In the genomic region with DNA sequence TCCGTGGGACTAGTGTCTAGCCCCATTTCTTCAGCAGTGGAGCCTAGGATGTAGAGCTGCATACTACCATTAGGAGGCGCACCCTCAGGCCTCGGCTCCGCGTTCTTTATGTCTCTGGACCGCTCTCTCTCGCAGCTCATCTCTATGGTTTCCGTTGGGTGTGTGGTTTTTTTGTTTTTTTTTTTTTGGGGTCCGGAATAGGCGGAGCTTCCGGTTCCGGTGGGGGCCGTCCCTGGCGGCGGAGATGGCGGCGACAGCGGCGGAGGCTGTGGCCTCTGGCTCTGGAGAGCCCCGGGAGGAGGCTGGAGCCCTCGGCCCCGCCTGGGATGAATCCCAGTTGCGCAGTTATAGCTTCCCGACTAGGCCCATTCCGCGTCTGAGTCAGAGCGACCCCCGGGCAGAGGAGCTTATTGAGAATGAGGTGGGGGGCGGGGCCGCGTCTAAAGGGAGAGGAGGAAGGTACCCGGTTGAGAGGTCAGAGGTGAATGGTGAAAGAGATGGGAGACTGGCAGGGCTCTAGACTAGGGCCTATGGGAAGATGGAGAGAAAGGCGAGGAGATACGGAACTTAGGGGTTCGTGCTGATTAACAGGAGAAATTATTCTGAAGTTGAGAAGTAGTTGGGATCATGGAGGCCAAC, we compare ENCODE assay signal across 8 cellular contexts. TPM values are rescaled to one million over a fixed set of nuclear protein-coding genes. Genes with fewer than 3 reads are reported as not detected.
DNase-seq lines count a peak whose midpoint lies in the region; ATAC-seq and TF ChIP-seq lines count a peak whose summit lies in the region.

A gene (plus strand): TSS at position 229 of the 639 bp plus-strand sequence. CDS start 16 bp downstream, at position 245.

- 0 out of 2 replicates have a peak, but pooled peaks cover 7% of the 10 kb centered on the region for H3K36me3 ChIP-seq in SU-DHL-6 (ENCODE audit: low read length)
- H3K36me3 ChIP-seq in trophoblast cell (ENCODE audit: control insufficient read depth in 1 of 2, insufficient read depth in 2 of 2, low read length in 2 of 2) = peaks cover 7 to 15% of the 10 kb centered on the region in 2 experiments
- H3K36me3 ChIP-seq in transverse colon = peaks cover 0 to 20% (median 7%) of the 10 kb centered on the region in 4 donors

- H2BK5ac ChIP-seq in trophoblast cell (ENCODE audit: low read depth, low read length, poor library complexity) = no peak within 1 kb of the TSS

- H3K9me3 ChIP-seq in SU-DHL-6 (ENCODE audit: insufficient read depth, low read length) (no peaks in the 10 kb centered on the region), trophoblast cell (ENCODE audit: insufficient read depth, low read depth, low read length) (no peaks in the 10 kb centered on the region), transverse colon (no peaks in the 10 kb centered on the region)

- intact Hi-C loops in cardiac septum (cut with DNase I) (no loop called here), transverse colon (cut with DNase I; ENCODE audit: low total_unique reads) (no loop called here)

- H4K8ac ChIP-seq in trophoblast cell (ENCODE audit: low read depth, low read length) = peak within 1 kb of the TSS; percentile 94

- no peaks in the 10 kb centered on the region for H3F3A ChIP-seq in SU-DHL-6 (ENCODE audit: insufficient read depth)

- H3K79me1 ChIP-seq in trophoblast cell (ENCODE audit: low read length) = peaks cover 2% of the 10 kb centered on the region

- peak; percentile 91 for ATAC-seq in HG02678 (IDR thresholded peaks at IDR 0.05; ENCODE audit: unreplicated experiment)

- peaks cover 33% of the 10 kb centered on the region for H3K79me2 ChIP-seq in SU-DHL-6 (ENCODE audit: insufficient read depth, low read length)
- H3K79me2 ChIP-seq in trophoblast cell (ENCODE audit: control insufficient read depth, insufficient read depth, low read length, poor library complexity) = no peaks in the 10 kb centered on the region

- H3K27me3 ChIP-seq in SU-DHL-6 (ENCODE audit: low read length) (no peaks in the 10 kb centered on the region), trophoblast cell (ENCODE audit: insufficient read depth, low read length) (no peaks in the 10 kb centered on the region), transverse colon (no peaks in the 10 kb centered on the region)

- peak within 1 kb of the TSS; percentile 82 for H2AFZ ChIP-seq in SU-DHL-6 (ENCODE audit: low read depth, low read length, severe bottlenecking)
- peak within 1 kb of the TSS; percentile 78 for H2AFZ ChIP-seq in trophoblast cell (ENCODE audit: insufficient read depth, low read length, poor library complexity)

- no peaks in the 10 kb centered on the region for H3K9me2 ChIP-seq in SU-DHL-6 (replicated peaks; ENCODE audit: insufficient read depth, low read length)

- DNase-seq in NCI-H1105 treated with DMSO at 0.1 percent for 48 hours (lab: John Stamatoyannopoulos, UW) (peak; percentile 85), cardiac septum (ENCODE audit: low spot score) (peak; percentile 93), trophoblast cell (peak; percentile 84 to 94), transverse colon (peak; percentile 90)
- DNase-seq in activated naive CD8-positive, alpha-beta T cell treated with anti-CD3 and anti-CD28 coated beads, Interleukin-2, amount 50 U/mL, for 16 hours (ENCODE audit: low read depth, low spot score) = peak; percentile 73

- no peaks in the 10 kb centered on the region for H4K20me1 ChIP-seq in SU-DHL-6 (ENCODE audit: low read depth, low read length)

- H3K14ac ChIP-seq in trophoblast cell (ENCODE audit: low read length) = peak within 1 kb of the TSS; percentile 70

- H2BK12ac ChIP-seq in trophoblast cell (ENCODE audit: low read length) = no peak within 1 kb of the TSS

- no peak within 1 kb of the TSS for H3K27ac ChIP-seq in SU-DHL-6 (ENCODE audit: low read depth, low read length)
- no peak within 1 kb of the TSS for H3K27ac ChIP-seq in trophoblast cell (ENCODE audit: low read depth, low read length)
- peak within 1 kb of the TSS; percentile 71 to 86 (median 81) for H3K27ac ChIP-seq in transverse colon

- H2BK120ac ChIP-seq in trophoblast cell (ENCODE audit: insufficient read depth, low read length, poor library complexity) = peak within 1 kb of the TSS; percentile 45

- H3K4me2 ChIP-seq in SU-DHL-6 (ENCODE audit: low read depth, low read length, poor library complexity, severe bottlenecking) (peak within 1 kb of the TSS; percentile 85), trophoblast cell (ENCODE audit: low read length) (peak within 1 kb of the TSS; percentile 91)

- H2AK5ac ChIP-seq in trophoblast cell (ENCODE audit: low read length) = no peak within 1 kb of the TSS

- H3K4me1 ChIP-seq in trophoblast cell (ENCODE audit: control insufficient read depth in 1 of 2, insufficient read depth in 2 of 2, low read length in 2 of 2) (peaks cover 0 to 5% of the 10 kb centered on the region in 2 experiments), transverse colon (peaks cover 15 to 26% (median 16%) of the 10 kb centered on the region in 4 donors)

- H4K91ac ChIP-seq in trophoblast cell (ENCODE audit: low read depth, low read length) = peak within 1 kb of the TSS; percentile 51

- no peak within 1 kb of the TSS for H3K23ac ChIP-seq in trophoblast cell (ENCODE audit: low read length)

- peak within 1 kb of the TSS; percentile 63 for H3K9ac ChIP-seq in SU-DHL-6 (ENCODE audit: low read length)
- H3K9ac ChIP-seq in trophoblast cell (ENCODE audit: low read length) = peak within 1 kb of the TSS; percentile 87

- in situ Hi-C loops in transverse colon (cut with MboI; ENCODE audit: low pct_ligation_motif_present in 1 of 4, low pct_unique_long_range_greater_than_20kb in 1 of 4, low sequenced_read_pairs in 3 of 4) = no loop called here

- H3K18ac ChIP-seq in trophoblast cell (ENCODE audit: low read length) = peak within 1 kb of the TSS; percentile 61

- TF ChIP-seq EP300 in transverse colon (IDR thresholded peaks at IDR 0.05; ENCODE audit: low read depth) = no peak

- peak within 1 kb of the TSS; percentile 8 for H3K4ac ChIP-seq in trophoblast cell (ENCODE audit: low read depth, low read length)

- no CpG with 5 or more reads among the region's 35 CpGs for WGBS in trophoblast cell (ENCODE audit: extremely low coverage, insufficient coverage, insufficient read length)
- WGBS in transverse colon (ENCODE audit: low coverage in 1 of 2), 2 donors = 1 to 17% methylated on average over 4 to 35 of the region's 35 CpGs

- peak within 1 kb of the TSS; percentile 77 for H3K4me3 ChIP-seq in SU-DHL-6 (ENCODE audit: insufficient read depth, low read length, poor library complexity, severe bottlenecking)
- peak within 1 kb of the TSS; percentile 86 for H3K4me3 ChIP-seq in trophoblast cell (ENCODE audit: low read depth, low read length)
- peak within 1 kb of the TSS; percentile 60 to 97 (median 87) for H3K4me3 ChIP-seq in transverse colon

- peak; percentile 94 for TF ChIP-seq CTCF in GM12872 (IDR thresholded peaks at IDR 0.05; ENCODE audit: insufficient read depth, low read depth, low read length)
- peak; percentile 75 for TF ChIP-seq CTCF in SU-DHL-6 (IDR thresholded peaks at IDR 0.05; ENCODE audit: insufficient read depth, low read length, poor library complexity, severe bottlenecking)
- TF ChIP-seq CTCF in transverse colon (IDR thresholded peaks at IDR 0.05) = peak; percentile 85 to 93 (median 87)

- peak within 1 kb of the TSS; percentile 78 for H4K12ac ChIP-seq in trophoblast cell (ENCODE audit: low read depth, low read length)

- TF ChIP-seq POLR2A in transverse colon (IDR thresholded peaks at IDR 0.05) = peak; percentile 86

RNA-seq across cellular contexts. Expression of the gene that starts here (rescaled TPM):
- total RNA-seq in cardiac septum = 53.7 TPM
- polyA plus RNA-seq in trophoblast cell (2013) = 18.4 and 19.2 TPM in 2 replicates
- total RNA-seq in transverse colon = 10 to 100 TPM; 12.8 to 47.2 (median 21.7) TPM

Comparison
In these comparisons a context has a peak if more than half of its experiments do, and no peak if none do; other contexts are left out.
1. H3K27ac ChIP-seq: peak in transverse colon (4 of 4); none in SU-DHL-6 (single experiment) and trophoblast cell (single experiment).
2. Peak in every context shown above with its lines, with median percentiles within 50 percentile points of each other: CTCF ChIP-seq, DNase-seq and H3K4me3 ChIP-seq.